ENCODE assay signal across 14 cellular contexts in the genomic region with DNA sequence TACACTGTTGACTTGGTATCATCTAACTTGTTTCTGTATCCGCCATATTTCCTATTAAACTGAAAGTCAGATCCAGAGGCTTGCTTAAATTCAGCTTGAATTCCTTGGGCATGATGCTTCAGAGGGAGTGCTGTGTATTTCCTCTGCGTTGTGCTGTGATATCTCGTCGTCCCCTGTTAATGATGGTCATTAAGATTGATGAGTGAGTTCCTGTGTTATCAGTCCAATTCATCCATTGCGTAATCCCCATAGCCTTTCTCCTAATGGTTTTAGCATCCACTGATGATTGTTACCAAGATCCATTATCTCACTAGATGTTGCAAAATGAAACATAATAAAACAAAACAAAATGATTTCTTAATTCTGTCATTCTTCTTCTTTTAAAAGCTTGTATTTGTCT. TPM values are rescaled to one million over a fixed set of nuclear protein-coding genes. Genes with fewer than 3 reads are reported as not detected.
DNase-seq lines count a peak whose midpoint lies in the region; ATAC-seq, FAIRE-seq and TF ChIP-seq lines count a peak whose summit lies in the region.
"Had no signal": no experiment of that assay in that cellular context is flagged by ENCODE, and none has a peak within 500 bp of the region (broad histone marks: within the 10 kb centered on the region; RNA-seq: fewer than 3 reads in every experiment).

No MANE protein-coding gene starts in this region.

- H3K4me3 ChIP-seq in HepG2 (replicated peaks in 1 of 3; ENCODE audit: insufficient read depth in 1 of 3, low read depth in 2 of 3, low read length in 3 of 3) (no peak overlapping the region), right lobe of liver (no peak overlapping the region), SK-N-SH (ENCODE audit: low read depth in 2 of 2, low read length in 1 of 2) (no peak overlapping the region), fibroblast of pulmonary artery (replicated peaks; ENCODE audit: low read depth, low read length) (no peak overlapping the region), colonic mucosa (no peak overlapping the region)
- H3K4me3 ChIP-seq: GM12878 had no signal

- in situ Hi-C loops in HepG2 (cut with HindIII; ENCODE audit: extremely low pct_ligation_motif_present, low pct_unique_long_range_greater_than_20kb), result no loop called here

- TF ChIP-seq CTCF in HepG2 (CRISPR knock-in tag; IDR thresholded peaks at IDR 0.05) (no peak), right lobe of liver (IDR thresholded peaks at IDR 0.05) (no peak), SK-N-SH (IDR thresholded peaks at IDR 0.05) (no peak), fibroblast of pulmonary artery (IDR thresholded peaks at IDR 0.05; ENCODE audit: low read length, missing control alignments) (no peak), colonic mucosa (IDR thresholded peaks at IDR 0.05) (no peak)

- DNase-seq in HepG2 (ENCODE audit: low spot score) (no peak), right lobe of liver (no peak), SK-N-SH (no peak), fibroblast of pulmonary artery (ENCODE audit: low read depth) (peak; percentile 6), colonic mucosa (no peak), hippocampal formation (lab: John Stamatoyannopoulos, UW) (no peak)
- no peak for DNase-seq in stimulated activated CD4-positive, alpha-beta T cell treated with anti-CD3 and anti-CD28 coated beads, Interleukin-2, amount 100 ng/mL, for 48 hours
- DNase-seq: C1 segment of cervical spinal cord; CD4-positive, alpha-beta memory T cell; DMS79; HCEC 1CT had no signal

- no peaks in the 10 kb centered on the region for H3K9me2 ChIP-seq in SK-N-SH

- no peaks in the 10 kb centered on the region for H4K20me1 ChIP-seq in HepG2 (ENCODE audit: insufficient read depth, low read length)
- no peaks in the 10 kb centered on the region for H4K20me1 ChIP-seq in SK-N-SH (ENCODE audit: insufficient read depth)

- TF ChIP-seq RAD21 in HepG2 (CRISPR knock-in tag; IDR thresholded peaks at IDR 0.05) (no peak), SK-N-SH (IDR thresholded peaks at IDR 0.05; ENCODE audit: low read length) (no peak)

- POLR2A ChIA-PET in HepG2 (lab: Yijun Ruan, JAX) (no interaction called here), SK-N-SH (lab: Yijun Ruan, JAX) (no interaction called here)

- intact Hi-C loops in HepG2 (cut with micrococcal nuclease; ENCODE audit: unreplicated experiment) (no loop called here), right lobe of liver (cut with DNase I) (no loop called here), colonic mucosa (cut with DNase I) (no loop called here)

- CTCF ChIA-PET in HepG2 (lab: Yijun Ruan, JAX; ENCODE audit: low intra/inter-chr PET ratio, low total read pairs) (no interaction called here), SK-N-SH (lab: Yijun Ruan, JAX) (no interaction called here)

- 23% methylated on average over 5 of the region's 5 CpGs for WGBS in HepG2 (ENCODE audit: low lambda C conversion rate)
- WGBS in right lobe of liver (ENCODE audit: insufficient coverage, low coverage, low lambda C conversion rate, missing lambda C conversion rate), result 35% methylated on average over 5 of the region's 5 CpGs
- WGBS in SK-N-SH (ENCODE audit: low lambda C conversion rate), result 2% methylated on average over 5 of the region's 5 CpGs

- H3K4me1 ChIP-seq in HepG2 (ENCODE audit: insufficient read depth, low read length) (no peaks in the 10 kb centered on the region), right lobe of liver (no peaks in the 10 kb centered on the region), SK-N-SH (ENCODE audit: control insufficient read depth in 1 of 2, insufficient read depth in 2 of 2, low read depth in 1 of 2, low read length in 1 of 2) (no peaks in the 10 kb centered on the region), colonic mucosa (no peaks in the 10 kb centered on the region)

- H3K9me3 ChIP-seq in HepG2 (ENCODE audit: low read length), result no peaks in the 10 kb centered on the region; the same call in 1 of the 2 replicates
- H3K9me3 ChIP-seq in right lobe of liver, result no peaks in the 10 kb centered on the region
- H3K9me3 ChIP-seq in SK-N-SH, result no peaks in the 10 kb centered on the region
- no peaks in the 10 kb centered on the region for H3K9me3 ChIP-seq in colonic mucosa

- ATAC-seq in HepG2, result no peak
- no peak for ATAC-seq in right lobe of liver
- ATAC-seq: GM12878 had no signal

- H3F3A ChIP-seq in SK-N-SH (replicated peaks; ENCODE audit: insufficient read depth), result no peaks in the 10 kb centered on the region

- H3K9ac ChIP-seq in HepG2 (ENCODE audit: insufficient read depth, low read depth, low read length), result no peak overlapping the region
- no peak overlapping the region for H3K9ac ChIP-seq in SK-N-SH
- no peak overlapping the region for H3K9ac ChIP-seq in colonic mucosa (ENCODE audit: low read depth in 2 of 2, low read length in 2 of 2)

- no peaks in the 10 kb centered on the region for H3K27me3 ChIP-seq in HepG2 (ENCODE audit: control insufficient read depth in 1 of 2, insufficient read depth in 2 of 2, low read length in 2 of 2)
- H3K27me3 ChIP-seq in right lobe of liver, result no peaks in the 10 kb centered on the region
- peaks cover 9% of the 10 kb centered on the region; the same call in 1 of the 2 replicates for H3K27me3 ChIP-seq in SK-N-SH (ENCODE audit: insufficient read depth)
- H3K27me3 ChIP-seq in colonic mucosa, result no peaks in the 10 kb centered on the region

- TF ChIP-seq POLR2A in HepG2 (IDR thresholded peaks at IDR 0.05; ENCODE audit: insufficient read depth in 1 of 2, low read depth in 2 of 2, low read length in 2 of 2) (no peak), right lobe of liver (IDR thresholded peaks at IDR 0.05) (no peak)

- TF ChIP-seq EP300 in HepG2 (IDR thresholded peaks at IDR 0.05; ENCODE audit: low read depth in 2 of 2, low read length in 2 of 2), result no peak
- no peak for TF ChIP-seq EP300 in HepG2 (CRISPR knock-in tag; IDR thresholded peaks at IDR 0.05; ENCODE audit: borderline replicate concordance)
- no peak for TF ChIP-seq EP300 in SK-N-SH (IDR thresholded peaks at IDR 0.05; ENCODE audit: borderline replicate concordance in 1 of 2, low read depth in 1 of 2, low read length in 1 of 2)

- no peaks in the 10 kb centered on the region for H3K36me3 ChIP-seq in HepG2 (replicated peaks in 1 of 2; ENCODE audit: control insufficient read depth in 1 of 2, insufficient read depth in 2 of 2, low read length in 2 of 2)
- H3K36me3 ChIP-seq in right lobe of liver, result no peaks in the 10 kb centered on the region
- no peaks in the 10 kb centered on the region for H3K36me3 ChIP-seq in SK-N-SH (replicated peaks in 1 of 2; ENCODE audit: control insufficient read depth in 1 of 2, insufficient read depth in 2 of 2, low read length in 1 of 2)
- H3K36me3 ChIP-seq in colonic mucosa, result no peaks in the 10 kb centered on the region

- H3K79me2 ChIP-seq in HepG2 (ENCODE audit: insufficient read depth, low read length), result no peaks in the 10 kb centered on the region
- H3K79me2 ChIP-seq in SK-N-SH (ENCODE audit: insufficient read depth), result no peaks in the 10 kb centered on the region

- BruUV-seq in HepG2 (replicated peaks; lab: Mats Ljungman, UMichigan), result no TSS peak

- H3K4me2 ChIP-seq in HepG2 (ENCODE audit: low read depth, low read length) (no peak overlapping the region), SK-N-SH (0 out of 2 replicates have a peak overlapping the region, but pooled peaks have one; percentile 20)

- H2AFZ ChIP-seq in HepG2 (ENCODE audit: low read length) (no peak overlapping the region), SK-N-SH (ENCODE audit: low read depth) (no peak overlapping the region)

- no peak for FAIRE-seq in HepG2 (lab: Jason Lieb, UNC)
- FAIRE-seq: A204.1, GM12878, GM18507 had no signal

- H3K27ac ChIP-seq in HepG2 (ENCODE audit: extremely low read length, insufficient read depth, low read length) (no peak overlapping the region), right lobe of liver (no peak overlapping the region), SK-N-SH (ENCODE audit: low read depth in 2 of 2, low read length in 1 of 2) (no peak overlapping the region), colonic mucosa (no peak overlapping the region)

TF ChIP-seq in HepG2, 621 proteins besides CTCF, POLR2A, EP300 and RAD21:
- TF ChIP-seq SAFB2 (CRISPR knock-in tag; IDR thresholded peaks at IDR 0.05; ENCODE audit: borderline replicate concordance, low read depth) (no peak), CEBPB (IDR thresholded peaks at IDR 0.05; ENCODE audit: borderline replicate concordance, low read depth, low read length) (peak; percentile 62; the same call in 1 of the 2 replicates)

TF ChIP-seq in SK-N-SH, 30 proteins besides CTCF, POLR2A, EP300 and RAD21 (continues in another document):
- no peak for TF ChIP-seq EZH2phosphoT487 (IDR thresholded peaks at IDR 0.05; ENCODE audit: borderline replicate concordance, low read depth)
- no peak for TF ChIP-seq MXI1 (IDR thresholded peaks at IDR 0.05; ENCODE audit: low read depth, low read length)
- no peak for TF ChIP-seq JUND (IDR thresholded peaks at IDR 0.05)

RNA-seq across cellular contexts. Expression of a gene that starts 31.3 kb away (rescaled TPM):
- total RNA-seq in HepG2 (2016; rRNA removed; fragmentation: Illumina TruSeq; extraction: Trizol) (15.1 and 19.6 TPM in 2 replicates), right lobe of liver (10 to 100 TPM in 1 of 6 experiments, 1 to 10 TPM in 5; 8.1 to 13.6 (median 9.1) TPM), colonic mucosa (10 to 100 TPM; 16.7 to 16.8 TPM)
- 2.7 and 3.9 TPM in 2 replicates for total RNA-seq in HepG2 (2016; cell fraction: cytosol; rRNA removed; fragmentation: Illumina TruSeq; extraction: Trizol; ENCODE audit: low read depth)
- total RNA-seq in HepG2 (2016; cell fraction: insoluble cytoplasmic fraction; rRNA removed; fragmentation: Illumina TruSeq; extraction: Trizol), result 12.1 and 20.4 TPM in 2 replicates
- total RNA-seq in HepG2 (2016; cell fraction: membrane; rRNA removed; fragmentation: Illumina TruSeq; extraction: Trizol), result 5.4 and 5.5 TPM in 2 replicates
- total RNA-seq in HepG2 (2016; cell fraction: nucleus; rRNA removed; fragmentation: Illumina TruSeq; extraction: Trizol), result 22.9 and 25.7 TPM in 2 replicates
- polyA plus RNA-seq in HepG2 (2011; rRNA removed) (11.7 and 15.5 TPM in 2 replicates), SK-N-SH (2012; rRNA removed) (12.8 and 19.9 TPM in 2 replicates)
- 7.0 and 10.8 TPM in 2 replicates for polyA plus RNA-seq in HepG2 (2011; cell fraction: cytosol; rRNA removed)
- polyA plus RNA-seq in HepG2 (2011; cell fraction: nucleus; rRNA removed), result 7.2 and 7.4 TPM in 2 replicates
- 8.5 and 8.9 TPM in 2 replicates for polyA plus RNA-seq in HepG2 (2012)
- polyA plus RNA-seq in HepG2 (2016; cell fraction: cytosol; fragmentation: Illumina TruSeq; extraction: Trizol; ENCODE audit: low read depth), result 0.58 and 0.72 TPM in 2 replicates
- polyA plus RNA-seq in HepG2 (2016; cell fraction: insoluble cytoplasmic fraction; fragmentation: Illumina TruSeq; extraction: Trizol; ENCODE audit: low read depth), result 17.0 and 17.5 TPM in 2 replicates
- 2.7 TPM in 2 replicates for polyA plus RNA-seq in HepG2 (2016; cell fraction: membrane; fragmentation: Illumina TruSeq; extraction: Trizol; ENCODE audit: low read depth)
- polyA plus RNA-seq in HepG2 (2016; cell fraction: nucleus; fragmentation: Illumina TruSeq; extraction: Trizol; ENCODE audit: insufficient read depth, low read depth), result 12.3 and 14.2 TPM in 2 replicates
- 7.9 and 15.6 TPM in 2 replicates for polyA minus RNA-seq in HepG2 (2011; rRNA and poly(A)+ RNA removed; ENCODE audit: low replicate concordance)
- polyA minus RNA-seq in HepG2 (2011; cell fraction: cytosol; rRNA and poly(A)+ RNA removed), result 8.3 and 9.7 TPM in 2 replicates
- polyA minus RNA-seq in HepG2 (2011; cell fraction: nucleus; rRNA and poly(A)+ RNA removed), result 57.7 and 68.6 TPM in 2 replicates
- polyA plus RNA-seq in SK-N-SH (2012; cell fraction: cytosol; rRNA removed), result 20.7 and 21.6 TPM in 2 replicates
- 10.9 and 21.7 TPM in 2 replicates for polyA plus RNA-seq in SK-N-SH (2012; cell fraction: nucleus; rRNA removed)
